1 cellular context compared by ENCODE assay signal in the genomic region with DNA sequence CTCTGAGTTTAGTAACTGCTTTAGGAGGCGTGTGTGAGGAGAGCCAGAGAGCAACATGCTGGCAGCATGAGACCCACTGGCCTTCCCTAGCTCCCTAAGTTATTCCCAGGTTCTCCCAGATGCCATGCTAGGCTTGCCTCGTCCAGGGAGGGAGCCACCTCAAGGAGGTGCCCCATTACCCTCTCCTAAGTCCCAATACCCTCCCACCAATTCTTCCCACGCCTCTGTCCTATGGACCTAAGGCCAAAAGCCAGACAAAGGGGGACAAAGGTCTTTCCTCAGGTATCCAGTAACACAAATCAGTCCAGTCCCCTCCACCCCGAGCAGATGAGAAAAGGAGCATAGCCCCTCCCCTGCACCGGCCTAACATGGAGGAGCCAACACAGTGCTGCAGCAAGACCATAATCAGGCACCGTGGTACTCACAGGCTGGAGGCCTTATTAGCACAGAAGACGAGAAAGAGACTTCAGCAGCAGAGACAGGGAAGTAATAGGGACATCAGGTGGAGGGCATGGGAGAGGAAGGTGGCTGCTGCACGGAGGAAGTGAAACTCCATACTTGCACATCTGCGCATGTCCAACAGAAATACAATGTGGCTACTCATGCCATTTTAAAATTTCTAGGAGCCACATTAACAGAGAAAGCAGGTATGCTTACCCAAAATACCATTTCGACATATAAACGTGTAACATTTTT.
TF ChIP-seq lines count a peak whose summit lies in the region.

No MANE protein-coding gene starts in this region.

TF ChIP-seq in HepG2, 621 proteins besides CTCF, POLR2A, EP300 and RAD21 (continued from another document):
- TF ChIP-seq, protein P1, sequence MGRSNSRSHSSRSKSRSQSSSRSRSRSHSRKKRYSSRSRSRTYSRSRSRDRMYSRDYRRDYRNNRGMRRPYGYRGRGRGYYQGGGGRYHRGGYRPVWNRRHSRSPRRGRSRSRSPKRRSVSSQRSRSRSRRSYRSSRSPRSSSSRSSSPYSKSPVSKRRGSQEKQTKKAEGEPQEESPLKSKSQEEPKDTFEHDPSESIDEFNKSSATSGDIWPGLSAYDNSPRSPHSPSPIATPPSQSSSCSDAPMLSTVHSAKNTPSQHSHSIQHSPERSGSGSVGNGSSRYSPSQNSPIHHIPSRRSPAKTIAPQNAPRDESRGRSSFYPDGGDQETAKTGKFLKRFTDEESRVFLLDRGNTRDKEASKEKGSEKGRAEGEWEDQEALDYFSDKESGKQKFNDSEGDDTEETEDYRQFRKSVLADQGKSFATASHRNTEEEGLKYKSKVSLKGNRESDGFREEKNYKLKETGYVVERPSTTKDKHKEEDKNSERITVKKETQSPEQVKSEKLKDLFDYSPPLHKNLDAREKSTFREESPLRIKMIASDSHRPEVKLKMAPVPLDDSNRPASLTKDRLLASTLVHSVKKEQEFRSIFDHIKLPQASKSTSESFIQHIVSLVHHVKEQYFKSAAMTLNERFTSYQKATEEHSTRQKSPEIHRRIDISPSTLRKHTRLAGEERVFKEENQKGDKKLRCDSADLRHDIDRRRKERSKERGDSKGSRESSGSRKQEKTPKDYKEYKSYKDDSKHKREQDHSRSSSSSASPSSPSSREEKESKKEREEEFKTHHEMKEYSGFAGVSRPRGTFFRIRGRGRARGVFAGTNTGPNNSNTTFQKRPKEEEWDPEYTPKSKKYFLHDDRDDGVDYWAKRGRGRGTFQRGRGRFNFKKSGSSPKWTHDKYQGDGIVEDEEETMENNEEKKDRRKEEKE (IDR thresholded peaks at IDR 0.05) = no peak
- TF ChIP-seq, protein P2, sequence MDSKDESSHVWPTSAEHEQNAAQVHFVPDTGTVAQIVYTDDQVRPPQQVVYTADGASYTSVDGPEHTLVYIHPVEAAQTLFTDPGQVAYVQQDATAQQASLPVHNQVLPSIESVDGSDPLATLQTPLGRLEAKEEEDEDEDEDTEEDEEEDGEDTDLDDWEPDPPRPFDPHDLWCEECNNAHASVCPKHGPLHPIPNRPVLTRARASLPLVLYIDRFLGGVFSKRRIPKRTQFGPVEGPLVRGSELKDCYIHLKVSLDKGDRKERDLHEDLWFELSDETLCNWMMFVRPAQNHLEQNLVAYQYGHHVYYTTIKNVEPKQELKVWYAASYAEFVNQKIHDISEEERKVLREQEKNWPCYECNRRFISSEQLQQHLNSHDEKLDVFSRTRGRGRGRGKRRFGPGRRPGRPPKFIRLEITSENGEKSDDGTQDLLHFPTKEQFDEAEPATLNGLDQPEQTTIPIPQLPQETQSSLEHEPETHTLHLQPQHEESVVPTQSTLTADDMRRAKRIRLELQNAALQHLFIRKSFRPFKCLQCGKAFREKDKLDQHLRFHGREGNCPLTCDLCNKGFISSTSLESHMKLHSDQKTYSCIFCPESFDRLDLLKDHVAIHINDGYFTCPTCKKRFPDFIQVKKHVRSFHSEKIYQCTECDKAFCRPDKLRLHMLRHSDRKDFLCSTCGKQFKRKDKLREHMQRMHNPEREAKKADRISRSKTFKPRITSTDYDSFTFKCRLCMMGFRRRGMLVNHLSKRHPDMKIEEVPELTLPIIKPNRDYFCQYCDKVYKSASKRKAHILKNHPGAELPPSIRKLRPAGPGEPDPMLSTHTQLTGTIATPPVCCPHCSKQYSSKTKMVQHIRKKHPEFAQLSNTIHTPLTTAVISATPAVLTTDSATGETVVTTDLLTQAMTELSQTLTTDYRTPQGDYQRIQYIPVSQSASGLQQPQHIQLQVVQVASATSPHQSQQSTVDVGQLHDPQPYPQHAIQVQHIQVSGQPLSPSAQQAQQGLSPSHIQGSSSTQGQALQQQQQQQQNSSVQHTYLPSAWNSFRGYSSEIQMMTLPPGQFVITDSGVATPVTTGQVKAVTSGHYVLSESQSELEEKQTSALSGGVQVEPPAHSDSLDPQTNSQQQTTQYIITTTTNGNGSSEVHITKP (CRISPR knock-in tag; IDR thresholded peaks at IDR 0.05; ENCODE audit: low read depth) = no peak
- peak; percentile 41 for TF ChIP-seq HNF4A (CRISPR knock-in tag; IDR thresholded peaks at IDR 0.05)
- no peak for TF ChIP-seq HMG20A (CRISPR knock-in tag; IDR thresholded peaks at IDR 0.05; ENCODE audit: borderline replicate concordance)
- TF ChIP-seq, protein P3, sequence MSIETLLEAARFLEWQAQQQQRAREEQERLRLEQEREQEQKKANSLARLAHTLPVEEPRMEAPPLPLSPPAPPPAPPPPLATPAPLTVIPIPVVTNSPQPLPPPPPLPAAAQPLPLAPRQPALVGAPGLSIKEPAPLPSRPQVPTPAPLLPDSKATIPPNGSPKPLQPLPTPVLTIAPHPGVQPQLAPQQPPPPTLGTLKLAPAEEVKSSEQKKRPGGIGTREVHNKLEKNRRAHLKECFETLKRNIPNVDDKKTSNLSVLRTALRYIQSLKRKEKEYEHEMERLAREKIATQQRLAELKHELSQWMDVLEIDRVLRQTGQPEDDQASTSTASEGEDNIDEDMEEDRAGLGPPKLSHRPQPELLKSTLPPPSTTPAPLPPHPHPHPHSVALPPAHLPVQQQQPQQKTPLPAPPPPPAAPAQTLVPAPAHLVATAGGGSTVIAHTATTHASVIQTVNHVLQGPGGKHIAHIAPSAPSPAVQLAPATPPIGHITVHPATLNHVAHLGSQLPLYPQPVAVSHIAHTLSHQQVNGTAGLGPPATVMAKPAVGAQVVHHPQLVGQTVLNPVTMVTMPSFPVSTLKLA (IDR thresholded peaks at IDR 0.05) = no peak
- TF ChIP-seq, protein P4, sequence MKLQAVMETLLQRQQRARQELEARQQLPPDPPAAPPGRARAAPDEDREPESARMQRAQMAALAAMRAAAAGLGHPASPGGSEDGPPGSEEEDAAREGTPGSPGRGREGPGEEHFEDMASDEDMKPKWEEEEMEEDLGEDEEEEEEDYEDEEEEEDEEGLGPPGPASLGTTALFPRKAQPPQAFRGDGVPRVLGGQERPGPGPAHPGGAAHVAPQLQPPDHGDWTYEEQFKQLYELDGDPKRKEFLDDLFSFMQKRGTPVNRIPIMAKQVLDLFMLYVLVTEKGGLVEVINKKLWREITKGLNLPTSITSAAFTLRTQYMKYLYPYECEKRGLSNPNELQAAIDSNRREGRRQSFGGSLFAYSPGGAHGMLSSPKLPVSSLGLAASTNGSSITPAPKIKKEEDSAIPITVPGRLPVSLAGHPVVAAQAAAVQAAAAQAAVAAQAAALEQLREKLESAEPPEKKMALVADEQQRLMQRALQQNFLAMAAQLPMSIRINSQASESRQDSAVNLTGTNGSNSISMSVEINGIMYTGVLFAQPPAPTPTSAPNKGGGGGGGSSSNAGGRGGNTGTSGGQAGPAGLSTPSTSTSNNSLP (IDR thresholded peaks at IDR 0.05; ENCODE audit: low read depth, low read length) = no peak
- no peak for TF ChIP-seq HOXA7 (CRISPR knock-in tag; IDR thresholded peaks at IDR 0.05)
- TF ChIP-seq RBM22 (optimal IDR thresholded peaks at IDR 0.05; ENCODE audit: low read length) = peak; percentile 67
- TF ChIP-seq, protein P5, sequence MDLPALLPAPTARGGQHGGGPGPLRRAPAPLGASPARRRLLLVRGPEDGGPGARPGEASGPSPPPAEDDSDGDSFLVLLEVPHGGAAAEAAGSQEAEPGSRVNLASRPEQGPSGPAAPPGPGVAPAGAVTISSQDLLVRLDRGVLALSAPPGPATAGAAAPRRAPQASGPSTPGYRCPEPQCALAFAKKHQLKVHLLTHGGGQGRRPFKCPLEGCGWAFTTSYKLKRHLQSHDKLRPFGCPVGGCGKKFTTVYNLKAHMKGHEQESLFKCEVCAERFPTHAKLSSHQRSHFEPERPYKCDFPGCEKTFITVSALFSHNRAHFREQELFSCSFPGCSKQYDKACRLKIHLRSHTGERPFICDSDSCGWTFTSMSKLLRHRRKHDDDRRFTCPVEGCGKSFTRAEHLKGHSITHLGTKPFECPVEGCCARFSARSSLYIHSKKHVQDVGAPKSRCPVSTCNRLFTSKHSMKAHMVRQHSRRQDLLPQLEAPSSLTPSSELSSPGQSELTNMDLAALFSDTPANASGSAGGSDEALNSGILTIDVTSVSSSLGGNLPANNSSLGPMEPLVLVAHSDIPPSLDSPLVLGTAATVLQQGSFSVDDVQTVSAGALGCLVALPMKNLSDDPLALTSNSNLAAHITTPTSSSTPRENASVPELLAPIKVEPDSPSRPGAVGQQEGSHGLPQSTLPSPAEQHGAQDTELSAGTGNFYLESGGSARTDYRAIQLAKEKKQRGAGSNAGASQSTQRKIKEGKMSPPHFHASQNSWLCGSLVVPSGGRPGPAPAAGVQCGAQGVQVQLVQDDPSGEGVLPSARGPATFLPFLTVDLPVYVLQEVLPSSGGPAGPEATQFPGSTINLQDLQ (CRISPR knock-in tag; IDR thresholded peaks at IDR 0.05) = 0 out of 2 replicates have a peak, but pooled peaks have one; percentile 33
